8 cellular contexts compared by ENCODE assay signal in genomic region chr22:17638182-17638431, GRCh38. TPM values are rescaled to one million over a fixed set of nuclear protein-coding genes. Genes with fewer than 3 reads are reported as not detected.
DNase-seq lines count a peak whose midpoint lies in the region; ATAC-seq and TF ChIP-seq lines count a peak whose summit lies in the region.

No MANE protein-coding gene starts in this region.

- H3K27ac ChIP-seq in ACC112 (ENCODE audit: low read depth, low read length) (peak overlapping the region; percentile 83), Peyer's patch (peak overlapping the region; percentile 95 to 100 (median 96)), neural progenitor cell (peak overlapping the region; percentile 96)

- POLR2A ChIA-PET in GM10248 (lab: Yijun Ruan, JAX), result no interaction called here

- H3K4me3 ChIP-seq in ACC112 (ENCODE audit: low read depth, low read length), result peak overlapping the region; percentile 96
- peak overlapping the region; percentile 73 for H3K4me3 ChIP-seq in GM12875 (ENCODE audit: low read depth, low read length)
- peak overlapping the region; percentile 61 to 96 (median 72) for H3K4me3 ChIP-seq in Peyer's patch
- H3K4me3 ChIP-seq in neural progenitor cell, result peak overlapping the region; percentile 93

- peak overlapping the region; percentile 96 for H3K4me3 Mint-ChIP-seq in neural progenitor cell

- CTCF ChIA-PET in GM10248 (lab: Yijun Ruan, JAX), result no interaction called here

- peak overlapping the region; percentile 90 for H3K9ac ChIP-seq in neural progenitor cell

- H3K9me3 ChIP-seq in Peyer's patch (no peaks in the 10 kb centered on the region), neural progenitor cell (ENCODE audit: low read depth) (no peaks in the 10 kb centered on the region)

- no peaks in the 10 kb centered on the region for H4K20me1 ChIP-seq in neural progenitor cell (ENCODE audit: low read depth)

- H3K27me3 Mint-ChIP-seq in neural progenitor cell (ENCODE audit: insufficient read depth, low read depth), result no peaks in the 10 kb centered on the region

- H3K4me1 Mint-ChIP-seq in neural progenitor cell, result peaks cover 18% of the 10 kb centered on the region

- peaks cover 11% of the 10 kb centered on the region for H3K36me3 Mint-ChIP-seq in neural progenitor cell

- no peaks in the 10 kb centered on the region for H3K9me3 Mint-ChIP-seq in neural progenitor cell

- TF ChIP-seq CTCF in GM12875 (IDR thresholded peaks at IDR 0.05; ENCODE audit: borderline replicate concordance, insufficient read depth, low read depth, low read length) (no peak), Peyer's patch (IDR thresholded peaks at IDR 0.05) (peak in 1 of 6 experiments; percentile 18), neural progenitor cell (IDR thresholded peaks at IDR 0.05) (peak; percentile 21), GM10248 (IDR thresholded peaks at IDR 0.05; ENCODE audit: control extremely low read depth, extremely low read depth, low read depth, missing control alignments) (no peak)

- H2AFZ ChIP-seq in ACC112 (ENCODE audit: low read length, unreplicated experiment) (peak overlapping the region; percentile 48), neural progenitor cell (replicated peaks) (peak overlapping the region; percentile 90)

- ATAC-seq in HG02885 (IDR thresholded peaks at IDR 0.05; ENCODE audit: poor library complexity, unreplicated experiment), result peak; percentile 20
- ATAC-seq in esophagus mucosa, result peak; percentile 37

- DNase-seq in Peyer's patch (peak in 1 of 3 donors; percentile 40), neural progenitor cell (ENCODE audit: low spot score) (no peak), C1 segment of cervical spinal cord (lab: John Stamatoyannopoulos, UW) (no peak), GM10248 (ENCODE audit: extremely low spot score) (no peak)

- H3K36me3 ChIP-seq in ACC112 (ENCODE audit: insufficient read depth, low read length) (no peaks in the 10 kb centered on the region), Peyer's patch (no peaks in the 10 kb centered on the region), neural progenitor cell (no peaks in the 10 kb centered on the region)

- H3K4me1 ChIP-seq in ACC112 (ENCODE audit: control insufficient read depth, insufficient read depth, low read length, unreplicated experiment), result peaks cover 27% of the 10 kb centered on the region
- H3K4me1 ChIP-seq in Peyer's patch, result peaks cover 0 to 16% (median 4%) of the 10 kb centered on the region in 4 donors
- peaks cover 9% of the 10 kb centered on the region for H3K4me1 ChIP-seq in neural progenitor cell

- peak overlapping the region; percentile 97 for H3K27ac Mint-ChIP-seq in neural progenitor cell

- peak overlapping the region; percentile 86 for H3K4me2 ChIP-seq in neural progenitor cell

- no peak for TF ChIP-seq POLR2A in Peyer's patch (IDR thresholded peaks at IDR 0.05)

- peaks cover 25% of the 10 kb centered on the region for H3K79me2 ChIP-seq in ACC112 (ENCODE audit: control insufficient read depth, insufficient read depth, low read length, unreplicated experiment)
- peaks cover 38% of the 10 kb centered on the region for H3K79me2 ChIP-seq in neural progenitor cell (ENCODE audit: low read depth)

- H3F3A ChIP-seq in neural progenitor cell (ENCODE audit: low read depth), result peaks cover 26% of the 10 kb centered on the region

- H3K27me3 ChIP-seq in ACC112 (ENCODE audit: insufficient read depth, low read length) (no peaks in the 10 kb centered on the region), Peyer's patch (no peaks in the 10 kb centered on the region), neural progenitor cell (no peaks in the 10 kb centered on the region)

RNA-seq across cellular contexts. Expression of gene BCL2L13, which starts 0.5 kb away (rescaled TPM):
- total RNA-seq in Peyer's patch, result 10 to 100 TPM; 35.2 to 50.1 (median 38.3) TPM
- total RNA-seq in esophagus mucosa, result 34.0 TPM
- 41.2 and 47.7 TPM in 2 replicates for total RNA-seq in neural progenitor cell (ENCODE audit: low replicate concordance)

RNA-seq across cellular contexts. Expression of gene ATP6V1E1, which starts 9.6 kb away (rescaled TPM):
- 10 to 100 TPM; 64.4 to 70.9 (median 66.5) TPM for total RNA-seq in Peyer's patch
- 87.6 TPM for total RNA-seq in esophagus mucosa
- 79.0 and 87.1 TPM in 2 replicates for total RNA-seq in neural progenitor cell (ENCODE audit: low replicate concordance)
